10 cellular contexts compared by ENCODE assay signal in genomic region chr19:3721900-3722442, GRCh38. TPM values are rescaled to one million over a fixed set of nuclear protein-coding genes. Genes with fewer than 3 reads are reported as not detected.
DNase-seq lines count a peak whose midpoint lies in the region; ATAC-seq and TF ChIP-seq lines count a peak whose summit lies in the region.
"Had no signal": no experiment of that assay in that cellular context is flagged by ENCODE, and none has a peak within 500 bp of the region (broad histone marks: within the 10 kb centered on the region; RNA-seq: fewer than 3 reads in every experiment).

No MANE protein-coding gene starts in this region.

- H3K27me3 ChIP-seq in lower lobe of right lung (ENCODE audit: low read depth) (peaks cover 45% of the 10 kb centered on the region), thoracic aorta (replicated peaks; ENCODE audit: insufficient read depth) (peaks cover 16% of the 10 kb centered on the region)

- H3K27ac Mint-ChIP-seq in activated T-cell treated with anti-CD3 and anti-CD28 coated beads, Interleukin-2, amount 50 U/mL, for 24 hours: no peak overlapping the region
- no peak overlapping the region for H3K27ac Mint-ChIP-seq in activated naive CD8-positive, alpha-beta T cell treated with anti-CD3 and anti-CD28 coated beads for 36 hours

- no peaks in the 10 kb centered on the region for H3K36me3 Mint-ChIP-seq in activated T-cell treated with anti-CD3 and anti-CD28 coated beads, Interleukin-2, amount 50 U/mL, for 24 hours (ENCODE audit: low read depth)
- H3K36me3 Mint-ChIP-seq in activated naive CD8-positive, alpha-beta T cell treated with anti-CD3 and anti-CD28 coated beads for 36 hours: no peaks in the 10 kb centered on the region

- peaks cover 10% of the 10 kb centered on the region for H3K27me3 Mint-ChIP-seq in activated T-cell treated with anti-CD3 and anti-CD28 coated beads, Interleukin-2, amount 50 U/mL, for 24 hours
- H3K27me3 Mint-ChIP-seq in activated naive CD8-positive, alpha-beta T cell treated with anti-CD3 and anti-CD28 coated beads for 36 hours: peaks cover 43% of the 10 kb centered on the region

- no peak for DNase-seq in activated T-cell treated with anti-CD3 and anti-CD28 coated beads, Interleukin-2, amount 50 U/mL, for 24 hours
- no peak for DNase-seq in activated T-cell treated with anti-CD3 and anti-CD28 coated beads, Interleukin-2, amount 50 U/mL, for 48 hours
- no peak for DNase-seq in activated naive CD8-positive, alpha-beta T cell treated with anti-CD3 and anti-CD28 coated beads for 36 hours
- no peak for DNase-seq in lower lobe of right lung
- no peak for DNase-seq in thoracic aorta (ENCODE audit: low spot score)
- DNase-seq in NAMALWA (ENCODE audit: low spot score): no peak
- no peak for DNase-seq in stimulated activated naive CD4-positive, alpha-beta T cell (lab: John Stamatoyannopoulos, UW)

- peak overlapping the region; percentile 55 for H3K4me3 Mint-ChIP-seq in activated T-cell treated with anti-CD3 and anti-CD28 coated beads, Interleukin-2, amount 50 U/mL, for 24 hours
- peak overlapping the region; percentile 32 for H3K4me3 Mint-ChIP-seq in activated naive CD8-positive, alpha-beta T cell treated with anti-CD3 and anti-CD28 coated beads for 36 hours

- TF ChIP-seq CTCF in lower lobe of right lung (IDR thresholded peaks at IDR 0.05) (no peak), thoracic aorta (IDR thresholded peaks at IDR 0.05) (no peak)

- H3K4me1 Mint-ChIP-seq in activated T-cell treated with anti-CD3 and anti-CD28 coated beads, Interleukin-2, amount 50 U/mL, for 24 hours (ENCODE audit: low read depth): peaks cover 12% of the 10 kb centered on the region
- peaks cover 11% of the 10 kb centered on the region for H3K4me1 Mint-ChIP-seq in activated naive CD8-positive, alpha-beta T cell treated with anti-CD3 and anti-CD28 coated beads for 36 hours

- no peak overlapping the region for H3K27ac ChIP-seq in lower lobe of right lung
- H3K27ac ChIP-seq in thoracic aorta: no peak overlapping the region
- H3K27ac ChIP-seq: gastrocnemius medialis, psoas muscle had no signal

- no peaks in the 10 kb centered on the region for H3K9me3 Mint-ChIP-seq in activated T-cell treated with anti-CD3 and anti-CD28 coated beads, Interleukin-2, amount 50 U/mL, for 24 hours
- H3K9me3 Mint-ChIP-seq in activated naive CD8-positive, alpha-beta T cell treated with anti-CD3 and anti-CD28 coated beads for 36 hours: no peaks in the 10 kb centered on the region

- H3K4me3 ChIP-seq in lower lobe of right lung (peak overlapping the region; percentile 48), thoracic aorta (peak overlapping the region; percentile 48)

- no peaks in the 10 kb centered on the region for H3K36me3 ChIP-seq in lower lobe of right lung
- H3K36me3 ChIP-seq in thoracic aorta: no peaks in the 10 kb centered on the region
- H3K36me3 ChIP-seq: gastrocnemius medialis had no signal

- peaks cover 15% of the 10 kb centered on the region for H3K4me1 ChIP-seq in lower lobe of right lung
- peaks cover 4 to 21% of the 10 kb centered on the region in 2 donors for H3K4me1 ChIP-seq in thoracic aorta (ENCODE audit: control insufficient read depth in 1 of 2, low read depth in 2 of 2)
- H3K4me1 ChIP-seq: gastrocnemius medialis, psoas muscle had no signal

- H3K9me3 ChIP-seq in lower lobe of right lung: no peaks in the 10 kb centered on the region
- H3K9me3 ChIP-seq in thoracic aorta: no peaks in the 10 kb centered on the region
- H3K9me3 ChIP-seq: gastrocnemius medialis, psoas muscle had no signal

- intact Hi-C loops in lower lobe of right lung (cut with DNase I): no loop called here

- ATAC-seq in lower lobe of right lung: no peak
- no peak for ATAC-seq in thoracic aorta (ENCODE audit: insufficient number of reproducible peaks, low FRiP score, low read depth)
- no peak for ATAC-seq in HG03342 (IDR thresholded peaks at IDR 0.05; ENCODE audit: unreplicated experiment)
- ATAC-seq: gastrocnemius medialis had no signal

RNA-seq across cellular contexts. Expression of gene TJP3, which starts 13.8 kb away (rescaled TPM):
- total RNA-seq in activated naive CD8-positive, alpha-beta T cell treated with anti-CD3 and anti-CD28 coated beads for 36 hours: under 1 TPM; 0.24 to 0.39 TPM
- total RNA-seq in lower lobe of right lung (34.4 TPM), thoracic aorta (1 to 10 TPM in 1 of 2 donors, under 1 TPM in 1; 0.41 to 2.1 TPM)

RNA-seq across cellular contexts. Expression of gene PIP5K1C, which starts 21.7 kb away (rescaled TPM):
- total RNA-seq in activated naive CD8-positive, alpha-beta T cell treated with anti-CD3 and anti-CD28 coated beads for 36 hours: 10 to 100 TPM; 12.9 to 14.8 TPM
- total RNA-seq in lower lobe of right lung: 43.6 TPM
- 10 to 100 TPM; 82.6 to 84.5 TPM for total RNA-seq in thoracic aorta

RNA-seq across cellular contexts. Expression of gene APBA3, which starts 39.5 kb away (rescaled TPM):
- 10 to 100 TPM; 21.4 to 21.9 TPM for total RNA-seq in activated naive CD8-positive, alpha-beta T cell treated with anti-CD3 and anti-CD28 coated beads for 36 hours
- 18.2 TPM for total RNA-seq in lower lobe of right lung
- 10 to 100 TPM; 17.4 to 26.8 TPM for total RNA-seq in thoracic aorta

RNA-seq across cellular contexts. Expression of gene MRPL54, which starts 40.5 kb away (rescaled TPM):
- total RNA-seq in activated naive CD8-positive, alpha-beta T cell treated with anti-CD3 and anti-CD28 coated beads for 36 hours: 10 to 100 TPM; 76.9 to 81.5 TPM
- 59.4 TPM for total RNA-seq in lower lobe of right lung
- total RNA-seq in thoracic aorta: 10 to 100 TPM; 32.4 to 56.9 TPM

RNA-seq across cellular contexts. Expression of gene RAX2, which starts 50.1 kb away (rescaled TPM):
- not detected for total RNA-seq in activated naive CD8-positive, alpha-beta T cell treated with anti-CD3 and anti-CD28 coated beads for 36 hours
- total RNA-seq in lower lobe of right lung (not detected), thoracic aorta (not detected)
- total RNA-seq: gastrocnemius medialis, psoas muscle had no signal

Comparison
In these comparisons a context has a peak if more than half of its experiments do, and no peak if none do; other contexts are left out.
1. RNA of gene TJP3, which starts 13.8 kb away (total RNA-seq): 34.4 TPM in lower lobe of right lung (single experiment); 0.41 to 2.1 TPM in thoracic aorta and 0.24 to 0.39 TPM in activated naive CD8-positive, alpha-beta T cell treated with anti-CD3 and anti-CD28 coated beads for 36 hours; every median in the first group is over 10 times any median in the second.